Comparison of ENCODE assay signal across 16 cellular contexts in genomic region chr17:18980682-18981384, GRCh38. TPM values are rescaled to one million over a fixed set of nuclear protein-coding genes. Genes with fewer than 3 reads are reported as not detected.
DNase-seq lines count a peak whose midpoint lies in the region; ATAC-seq and TF ChIP-seq lines count a peak whose summit lies in the region.
"Had no signal": no experiment of that assay in that cellular context is flagged by ENCODE, and none has a peak within 500 bp of the region (broad histone marks: within the 10 kb centered on the region; RNA-seq: fewer than 3 reads in every experiment).

No MANE protein-coding gene starts in this region.

- no peak for TF ChIP-seq CTCF in neural progenitor cell (IDR thresholded peaks at IDR 0.05)

- peaks cover 23% of the 10 kb centered on the region for H4K20me1 ChIP-seq in neural progenitor cell (ENCODE audit: low read depth)

- POLR2A ChIA-PET in T-cell (lab: Charles Lee), result no interaction called here

- H3K9me3 Mint-ChIP-seq in neural progenitor cell (no peaks in the 10 kb centered on the region), T-cell (no peaks in the 10 kb centered on the region)
- H3K9me3 Mint-ChIP-seq: activated CD4-positive, alpha-beta T cell treated with anti-CD3 and anti-CD28 coated beads, Interleukin-2, amount 10 ng/mL, durations not matched to agents 7 days and 5 days had no signal

- H3K36me3 Mint-ChIP-seq in neural progenitor cell (no peaks in the 10 kb centered on the region), T-cell (peaks cover 4% of the 10 kb centered on the region)

- H3F3A ChIP-seq in neural progenitor cell (ENCODE audit: low read depth), result no peaks in the 10 kb centered on the region

- in situ Hi-C loops in HAP-1 (cut with MboI; ENCODE audit: low sequenced_read_pairs), result loop anchor here (25.0 kb wide), 1 partner anchor 656 kb away; the partner anchor contains the start of gene ALDH3A2

- H3K4me1 Mint-ChIP-seq in neural progenitor cell, result peaks cover 23% of the 10 kb centered on the region
- H3K4me1 Mint-ChIP-seq in T-cell, result no peaks in the 10 kb centered on the region
- H3K4me1 Mint-ChIP-seq: activated CD4-positive, alpha-beta T cell treated with anti-CD3 and anti-CD28 coated beads, Interleukin-2, amount 10 ng/mL, durations not matched to agents 7 days and 5 days had no signal

- peaks cover 27 to 33% of the 10 kb centered on the region in 2 donors for H3K4me1 ChIP-seq in duodenal mucosa (ENCODE audit: control insufficient read depth in 1 of 2, insufficient read depth in 2 of 2, low read length in 2 of 2)
- H3K4me1 ChIP-seq in neural progenitor cell, result peaks cover 16% of the 10 kb centered on the region
- H3K4me1 ChIP-seq in HAP-1, result no peaks in the 10 kb centered on the region
- H3K4me1 ChIP-seq: BE2C, breast epithelium had no signal

- DNase-seq in AG20443 (ENCODE audit: low spot score) (peak; percentile 51), LHCN-M2 (ENCODE audit: low read depth) (peak; percentile 10), neural progenitor cell (ENCODE audit: low spot score) (peak; percentile 47), HT-29 (ENCODE audit: low spot score) (no peak), T-cell (no peak), NCI-H1694 treated with DMSO at 0.1 percent for 48 hours (lab: John Stamatoyannopoulos, UW) (no peak), HAP-1 (ENCODE audit: low spot score in 2 of 2) (no peak)
- DNase-seq: activated CD4-positive, alpha-beta T cell treated with anti-CD3 and anti-CD28 coated beads, Interleukin-2, amount 10 ng/mL, durations not matched to agents 7 days and 5 days; BE2C; NCI-H2107; ovary; stimulated activated CD4-positive, alpha-beta T cell treated with anti-CD3 and anti-CD28 coated beads, Interleukin-2, amount 100 ng/mL, for 24 hours; T-helper 1 cell had no signal

- no peaks in the 10 kb centered on the region for H3K79me2 ChIP-seq in neural progenitor cell (ENCODE audit: low read depth)

- H3K27ac Mint-ChIP-seq in neural progenitor cell, result no peak overlapping the region
- no peak overlapping the region for H3K27ac Mint-ChIP-seq in T-cell
- H3K27ac Mint-ChIP-seq: activated CD4-positive, alpha-beta T cell treated with anti-CD3 and anti-CD28 coated beads, Interleukin-2, amount 10 ng/mL, durations not matched to agents 7 days and 5 days had no signal

- H3K4me3 Mint-ChIP-seq in neural progenitor cell (no peak overlapping the region), T-cell (no peak overlapping the region)
- H3K4me3 Mint-ChIP-seq: activated CD4-positive, alpha-beta T cell treated with anti-CD3 and anti-CD28 coated beads, Interleukin-2, amount 10 ng/mL, durations not matched to agents 7 days and 5 days had no signal

- H3K36me3 ChIP-seq in duodenal mucosa (ENCODE audit: control insufficient read depth in 1 of 2, insufficient read depth in 2 of 2, low read length in 2 of 2) (peaks cover 11 to 51% of the 10 kb centered on the region in 2 donors), neural progenitor cell (no peaks in the 10 kb centered on the region), HAP-1 (replicated peaks) (no peaks in the 10 kb centered on the region)
- H3K36me3 ChIP-seq: BE2C, breast epithelium, ovary had no signal

- H3K9ac ChIP-seq in duodenal mucosa (ENCODE audit: low read depth in 1 of 2, low read length in 2 of 2) (peak overlapping the region; percentile 40 to 65), neural progenitor cell (no peak overlapping the region)

- no peak overlapping the region for H3K4me3 ChIP-seq in duodenal mucosa (ENCODE audit: low read depth in 1 of 2, low read length in 2 of 2)
- H3K4me3 ChIP-seq in neural progenitor cell, result no peak overlapping the region
- H3K4me3 ChIP-seq in HAP-1, result no peak overlapping the region
- H3K4me3 ChIP-seq: breast epithelium, ovary had no signal

- H3K27me3 ChIP-seq in duodenal mucosa (ENCODE audit: control insufficient read depth in 1 of 2, insufficient read depth in 2 of 2, low read length in 2 of 2), result no peaks in the 10 kb centered on the region
- no peaks in the 10 kb centered on the region for H3K27me3 ChIP-seq in neural progenitor cell
- H3K27me3 ChIP-seq in HAP-1 (ENCODE audit: low read depth), result no peaks in the 10 kb centered on the region
- H3K27me3 ChIP-seq: BE2C, breast epithelium, ovary had no signal

- H3K9me3 ChIP-seq in duodenal mucosa (ENCODE audit: control insufficient read depth in 1 of 2, low read length in 2 of 2) (no peaks in the 10 kb centered on the region), neural progenitor cell (ENCODE audit: low read depth) (no peaks in the 10 kb centered on the region), HAP-1 (no peaks in the 10 kb centered on the region)
- H3K9me3 ChIP-seq: BE2C, breast epithelium, ovary had no signal

- H3K27me3 Mint-ChIP-seq in neural progenitor cell (ENCODE audit: insufficient read depth, low read depth) (peaks cover 2% of the 10 kb centered on the region), T-cell (no peaks in the 10 kb centered on the region)
- H3K27me3 Mint-ChIP-seq: activated CD4-positive, alpha-beta T cell treated with anti-CD3 and anti-CD28 coated beads, Interleukin-2, amount 10 ng/mL, durations not matched to agents 7 days and 5 days had no signal

- CTCF ChIA-PET in T-cell (lab: Charles Lee), result no interaction called here

- no peak for ATAC-seq in T-cell (replicated peaks in 1 of 4)

- peak overlapping the region; percentile 87 for H3K27ac ChIP-seq in duodenal mucosa (ENCODE audit: low read depth, low read length)
- no peak overlapping the region for H3K27ac ChIP-seq in neural progenitor cell
- H3K27ac ChIP-seq: breast epithelium, ovary had no signal

- no peak overlapping the region for H2AFZ ChIP-seq in neural progenitor cell (replicated peaks)

- H3K4me2 ChIP-seq in neural progenitor cell, result no peak overlapping the region

RNA-seq across cellular contexts. Expression of gene FAM83G, which starts 23.7 kb away (rescaled TPM):
- total RNA-seq in LHCN-M2 (2014; rRNA removed) (8.0 and 9.2 TPM in 2 replicates), neural progenitor cell (ENCODE audit: low replicate concordance) (9.9 and 24.3 TPM in 2 replicates), T-cell (10 to 100 TPM in 3 of 5 donors, 1 to 10 TPM in 2; 4.9 to 23.3 (median 20.8) TPM)
- 6.4 TPM for polyA plus RNA-seq in LHCN-M2 (2012)
- 38.9 and 44.6 TPM in 2 replicates for total RNA-seq in HT-29 (2014; rRNA removed; shearing (Covaris generic))

RNA-seq across cellular contexts. Expression of gene SLC5A10, which starts 28.9 kb away (rescaled TPM):
- total RNA-seq in LHCN-M2 (2014; rRNA removed), result not detected in 2 replicates
- not detected for polyA plus RNA-seq in LHCN-M2 (2012)
- not detected in 2 replicates for total RNA-seq in neural progenitor cell (ENCODE audit: low replicate concordance)
- total RNA-seq in HT-29 (2014; rRNA removed; shearing (Covaris generic)), result not detected in 2 replicates
- total RNA-seq in T-cell, result under 1 TPM in 1 of 5 donors, not detected in 4; 0.09 TPM
- total RNA-seq: activated CD4-positive, alpha-beta T cell treated with anti-CD3 and anti-CD28 coated beads, Interleukin-2, amount 10 ng/mL, durations not matched to agents 7 days and 5 days; lung microvascular endothelial cell had no signal

Comparison
In these comparisons a context has a peak if more than half of its experiments do, and no peak if none do; other contexts are left out.
1. DNase-seq: peak in AG20443 (single experiment), LHCN-M2 (single experiment) and neural progenitor cell (single experiment); none in HT-29 (single experiment), T-cell (0 of 34), NCI-H1694 treated with DMSO at 0.1 percent for 48 hours (single experiment) and HAP-1 (0 of 2).